ENCODE assay signal across 8 cellular contexts in the genomic region with DNA sequence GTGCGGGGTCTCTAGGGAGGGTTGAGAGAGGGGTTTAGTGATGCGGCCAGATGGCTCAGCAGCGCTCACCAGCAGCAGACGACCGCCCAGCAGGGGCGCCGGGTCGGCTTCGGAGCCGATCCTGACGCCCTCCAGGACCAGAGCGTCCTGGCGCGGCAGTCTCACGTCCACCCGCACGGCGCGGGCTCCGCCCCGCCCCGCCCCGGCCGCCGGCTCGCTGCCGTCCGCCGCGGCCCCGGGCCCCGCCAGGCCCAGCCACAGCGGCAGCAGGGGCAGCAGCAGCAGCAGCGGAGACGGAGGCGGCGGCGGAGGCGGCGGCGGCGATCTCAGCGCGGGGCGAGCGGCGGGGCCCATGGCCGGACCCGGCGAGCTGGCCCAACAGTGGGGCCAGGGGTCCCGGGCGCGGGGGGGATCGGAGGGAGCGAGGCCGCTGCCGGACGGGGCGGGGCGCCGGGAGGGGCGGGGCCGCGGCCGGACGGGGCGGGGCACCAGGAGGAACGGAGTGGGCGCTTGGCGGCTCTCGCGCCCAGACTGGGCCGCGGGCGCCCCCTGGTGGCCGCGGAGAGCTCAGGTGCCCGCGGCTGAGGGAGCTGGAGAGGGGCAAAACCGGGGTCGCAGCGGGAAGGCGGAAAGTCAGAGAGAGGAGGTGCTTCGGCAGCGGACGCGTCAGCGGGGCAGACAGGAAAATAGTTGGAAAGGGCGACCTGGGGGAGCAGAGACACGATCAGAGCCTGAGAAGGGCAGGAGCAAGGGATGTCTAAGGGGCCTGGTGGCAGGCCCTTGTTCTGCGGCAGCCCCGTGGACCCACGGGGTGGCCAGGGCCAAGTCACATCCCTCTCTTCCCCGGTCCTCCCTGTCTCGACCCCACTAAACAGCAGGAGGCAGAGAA. TPM values are rescaled to one million over a fixed set of nuclear protein-coding genes. Genes with fewer than 3 reads are reported as not detected.
DNase-seq lines count a peak whose midpoint lies in the region; ATAC-seq and TF ChIP-seq lines count a peak whose summit lies in the region.

RNF215 (minus strand) TSS at position 452 of the 889 bp plus-strand sequence; CDS start at position 354, 98 bp downstream.

- no peaks in the 10 kb centered on the region for H3K27me3 ChIP-seq in suprapubic skin

- WGBS in suprapubic skin, result 9% methylated on average over 22 of the region's 95 CpGs

- peak; percentile 96 for DNase-seq in D341Med (ENCODE audit: low spot score)
- peak; percentile 76 for DNase-seq in KBM-7
- peak; percentile 84 for DNase-seq in SK-N-DZ (ENCODE audit: low spot score)
- peak; percentile 82 for DNase-seq in activated naive CD4-positive, alpha-beta T cell treated with anti-CD3 and anti-CD28 coated beads, Interleukin-2, amount 10 ng/mL, durations not matched to agents 7 days and 5 days
- DNase-seq in germinal center (ENCODE audit: low spot score), result peak; percentile 93
- DNase-seq in occipital lobe (lab: John Stamatoyannopoulos, UW), result peak; percentile 58
- DNase-seq in suprapubic skin (ENCODE audit: low spot score in 2 of 2), result peak; percentile 82 to 86

- peaks cover 31% of the 10 kb centered on the region for H3K4me1 Mint-ChIP-seq in activated naive CD4-positive, alpha-beta T cell treated with anti-CD3 and anti-CD28 coated beads, Interleukin-2, amount 10 ng/mL, durations not matched to agents 7 days and 5 days

- ATAC-seq in GM21515 (IDR thresholded peaks at IDR 0.05; ENCODE audit: unreplicated experiment), result peak; percentile 56

- H3K27me3 Mint-ChIP-seq in activated naive CD4-positive, alpha-beta T cell treated with anti-CD3 and anti-CD28 coated beads, Interleukin-2, amount 10 ng/mL, durations not matched to agents 7 days and 5 days, result peaks cover 13% of the 10 kb centered on the region

- H3K27ac Mint-ChIP-seq in activated naive CD4-positive, alpha-beta T cell treated with anti-CD3 and anti-CD28 coated beads, Interleukin-2, amount 10 ng/mL, durations not matched to agents 7 days and 5 days, result peak within 1 kb of the TSS; percentile 76

- no peak for TF ChIP-seq POLR2A in suprapubic skin (IDR thresholded peaks at IDR 0.05)

- in situ Hi-C loops in KBM-7 (cut with MboI; ENCODE audit: low pct_unique_long_range_greater_than_20kb, low sequenced_read_pairs), result loop anchor here (25.0 kb wide), 1 partner anchor 275 kb away; no protein-coding TSS in a partner anchor

- H3K9me3 Mint-ChIP-seq in activated naive CD4-positive, alpha-beta T cell treated with anti-CD3 and anti-CD28 coated beads, Interleukin-2, amount 10 ng/mL, durations not matched to agents 7 days and 5 days, result peaks cover 4% of the 10 kb centered on the region

- H3K4me1 ChIP-seq in suprapubic skin, result peaks cover 13% of the 10 kb centered on the region

- no peak for TF ChIP-seq EP300 in suprapubic skin (IDR thresholded peaks at IDR 0.05)

- CTCF ChIA-PET in activated naive CD4-positive, alpha-beta T cell treated with anti-CD3 and anti-CD28 coated beads, Interleukin-2, amount 10 ng/mL, durations not matched to agents 7 days and 5 days (lab: Charles Lee), result interaction anchor here (0.6 to 9.6 kb wide), 14 partner anchors 23 to 281 kb away, joined by 3 to 252 read pairs (median 4); partner anchors contain the start of gene CASTOR1

- H3K36me3 ChIP-seq in suprapubic skin, result peaks cover 19% of the 10 kb centered on the region

- H3K4me3 ChIP-seq in suprapubic skin, result peak within 1 kb of the TSS; percentile 58

- H3K36me3 Mint-ChIP-seq in activated naive CD4-positive, alpha-beta T cell treated with anti-CD3 and anti-CD28 coated beads, Interleukin-2, amount 10 ng/mL, durations not matched to agents 7 days and 5 days, result no peaks in the 10 kb centered on the region

- H3K9me3 ChIP-seq in suprapubic skin, result no peaks in the 10 kb centered on the region

- TF ChIP-seq CTCF in suprapubic skin (IDR thresholded peaks at IDR 0.05), result peak; percentile 74 to 93

- H3K27ac ChIP-seq in suprapubic skin, result peak within 1 kb of the TSS; percentile 69

- peak within 1 kb of the TSS; percentile 79 for H3K4me3 Mint-ChIP-seq in activated naive CD4-positive, alpha-beta T cell treated with anti-CD3 and anti-CD28 coated beads, Interleukin-2, amount 10 ng/mL, durations not matched to agents 7 days and 5 days

RNA-seq across cellular contexts. Expression of gene RNF215, which starts in this region (rescaled TPM):
- polyA plus RNA-seq in SK-N-DZ (2014; cell fraction: cytosol; rRNA removed), result 20.7 and 26.5 TPM in 2 replicates
- 81.1 and 92.8 TPM in 2 replicates for polyA plus RNA-seq in SK-N-DZ (2014; cell fraction: nucleus; rRNA removed)
- 25.7 TPM for total RNA-seq in occipital lobe
- 10 to 100 TPM in 2 of 4 donors, 1 to 10 TPM in 2; 6.3 to 15.5 (median 10.2) TPM for total RNA-seq in suprapubic skin

Comparison
In these comparisons a context has a peak if more than half of its experiments do, and no peak if none do; other contexts are left out.
1. Peak in every context shown above with its lines: DNase-seq, ATAC-seq, H3K4me3 ChIP-seq and H3K27ac ChIP-seq.